ENCODE assay signal across 8 cellular contexts in the genomic region with DNA sequence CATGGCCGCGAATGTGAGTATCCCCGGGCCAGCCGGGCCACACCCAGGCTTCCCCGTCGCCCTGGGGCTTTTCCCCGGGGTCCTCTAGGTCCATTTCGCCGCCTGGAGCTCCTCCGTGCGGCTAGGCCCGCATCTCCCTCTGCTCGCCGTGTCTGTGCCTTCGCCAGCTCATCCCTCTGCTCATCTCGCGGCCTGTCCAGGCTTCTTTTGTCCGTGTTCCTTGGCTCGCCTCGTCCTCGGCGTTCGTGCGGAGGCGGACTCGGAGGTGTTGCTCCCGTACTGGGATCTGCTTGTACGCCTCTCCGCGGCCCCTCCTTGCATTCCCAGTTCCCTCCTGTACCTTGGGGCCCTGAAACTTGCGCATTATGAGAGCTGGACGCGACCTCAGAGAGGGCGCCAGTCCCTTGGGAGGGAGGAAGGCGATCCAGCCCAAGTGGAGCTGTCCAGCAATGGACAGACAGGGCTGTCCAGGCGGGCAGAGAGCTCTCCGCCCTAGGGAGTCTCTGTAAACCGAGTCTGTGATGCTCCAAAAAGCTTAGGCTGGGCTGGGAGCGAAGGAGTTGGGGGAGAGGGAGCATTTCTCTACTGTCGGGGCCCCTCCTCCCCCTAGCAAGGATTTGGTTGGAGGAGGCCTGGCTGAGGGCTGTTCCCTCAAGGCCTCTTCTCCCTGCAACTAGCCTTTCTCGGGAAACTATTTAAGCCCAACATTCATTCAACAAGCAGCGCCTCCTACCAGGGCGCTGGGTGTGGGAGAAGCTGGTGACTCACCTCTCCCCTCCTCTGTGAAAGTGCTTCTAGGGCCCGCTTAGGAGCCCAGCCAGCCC. TPM values are rescaled to one million over a fixed set of nuclear protein-coding genes. Genes with fewer than 3 reads are reported as not detected.
A peak's percentile ranks its signal among the peaks of the same experiment; 100 is the strongest.
DNase-seq lines count a peak whose midpoint lies in the region; ATAC-seq, FAIRE-seq and TF ChIP-seq lines count a peak whose summit lies in the region.

No MANE protein-coding gene starts in this region.

- H4K20me1 ChIP-seq in OCI-LY1 (ENCODE audit: insufficient read depth, low read length) = no peaks in the 10 kb centered on the region

- H3K27me3 ChIP-seq in OCI-LY1 (ENCODE audit: insufficient read depth, low read length) = no peaks in the 10 kb centered on the region

- H3K9me3 Mint-ChIP-seq in nephron progenitor cell = no peaks in the 10 kb centered on the region

- no peak for TF ChIP-seq POLR2A in A549 (IDR thresholded peaks at IDR 0.05; ENCODE audit: low read length)

- peak overlapping the region; percentile 91 for H3K4me3 ChIP-seq in A549
- peak overlapping the region; percentile 82 for H3K4me3 ChIP-seq in OCI-LY1 (ENCODE audit: low read depth, low read length, poor library complexity, severe bottlenecking)

- POLR2A ChIA-PET in A549 (lab: Yijun Ruan, JAX) = interaction anchor here (0.6 to 3.0 kb wide), 9 partner anchors 9 to 526 kb away, joined by 3 to 41 read pairs (median 4); a partner anchor contains a TSS

- H3K9ac ChIP-seq in OCI-LY1 (ENCODE audit: low read length) = peak overlapping the region; percentile 93

- H3K27ac Mint-ChIP-seq in nephron progenitor cell = peak overlapping the region; percentile 99

- H3K4me2 ChIP-seq in A549 (peak overlapping the region; percentile 79), OCI-LY1 (ENCODE audit: low read length) (peak overlapping the region; percentile 92)

- TF ChIP-seq CTCF in A549 (IDR thresholded peaks at IDR 0.05) = no peak
- TF ChIP-seq CTCF in OCI-LY1 (IDR thresholded peaks at IDR 0.05; ENCODE audit: low read length) = no peak; the same call in 1 of the 2 replicates
- no peak for TF ChIP-seq CTCF in nephron progenitor cell (IDR thresholded peaks at IDR 0.05)

- TF ChIP-seq RAD21 in A549 (conservative IDR thresholded peaks at IDR 0.05 in 1 of 2, IDR thresholded peaks at IDR 0.05 in 1 of 2) = peak in 1 of 2 experiments; percentile 5; a peak in 1 of 5 replicates

- no peaks in the 10 kb centered on the region for H3F3A ChIP-seq in OCI-LY1 (ENCODE audit: insufficient read depth, low read length)

- peaks cover 51% of the 10 kb centered on the region for H3K36me3 Mint-ChIP-seq in nephron progenitor cell (ENCODE audit: low read depth)

- TF ChIP-seq EP300 in A549 (IDR thresholded peaks at IDR 0.05) = no peak

- FAIRE-seq in A549 (lab: Jason Lieb, UNC) = no peak

- peak; percentile 58 to 69 for ATAC-seq in A549
- ATAC-seq in GM18861 (IDR thresholded peaks at IDR 0.05; ENCODE audit: unreplicated experiment) = peak; percentile 13
- peak; percentile 21 for ATAC-seq in HG03097 (IDR thresholded peaks at IDR 0.05; ENCODE audit: low FRiP score, unreplicated experiment)

- peaks cover 17% of the 10 kb centered on the region for H3K4me1 ChIP-seq in A549
- peaks cover 33% of the 10 kb centered on the region for H3K4me1 ChIP-seq in OCI-LY1 (ENCODE audit: insufficient read depth, low read length, severe bottlenecking)

- peak overlapping the region; percentile 100 for H3K4me3 Mint-ChIP-seq in nephron progenitor cell

- DNase-seq in A549 (ENCODE audit: low read depth in 1 of 2, low spot score in 1 of 2) (peak; percentile 68 to 83), fibroblast of peridontal ligament (ENCODE audit: extremely low read depth) (peak; percentile 94), nephron progenitor cell (peak; percentile 66), substantia nigra (lab: John Stamatoyannopoulos, UW) (peak in 14 of 49 donors; percentile 34 to 75 (median 68))
- peak; percentile 65 to 72 for DNase-seq in activated T-cell treated with anti-CD3 and anti-CD28 coated beads, Interleukin-2, amount 50 U/mL, for 48 hours

- H3K9me2 ChIP-seq in OCI-LY1 (ENCODE audit: low read depth, low read length) = no peaks in the 10 kb centered on the region

- H3K9me3 ChIP-seq in A549 (no peaks in the 10 kb centered on the region), OCI-LY1 (ENCODE audit: low read length) (no peaks in the 10 kb centered on the region)

- CTCF ChIA-PET in A549 (lab: Yijun Ruan, JAX) = interaction anchor here (0.8 to 2.5 kb wide), 14 partner anchors 10 to 471 kb away, joined by 3 to 12 read pairs (median 4); a partner anchor contains a TSS

- H3K27ac ChIP-seq in A549 (peak overlapping the region; percentile 94 to 98), OCI-LY1 (ENCODE audit: low read depth, low read length, poor library complexity, severe bottlenecking) (no peak overlapping the region), substantia nigra (ENCODE audit: low read depth, low read length, poor library complexity, severe bottlenecking) (peak overlapping the region; percentile 89)

- WGBS in A549 (ENCODE audit: missing lambda C conversion rate) = under 1% methylated on average over 29 of the region's 44 CpGs

- peaks cover 1% of the 10 kb centered on the region for H3K27me3 Mint-ChIP-seq in nephron progenitor cell (ENCODE audit: low read depth, poor library complexity)

- H3K4me1 Mint-ChIP-seq in nephron progenitor cell = peaks cover 43% of the 10 kb centered on the region

- peaks cover 32% of the 10 kb centered on the region for H3K36me3 ChIP-seq in OCI-LY1 (ENCODE audit: insufficient read depth, low read length)

- no peak overlapping the region for H2AFZ ChIP-seq in OCI-LY1 (ENCODE audit: low read length)

- peaks cover 21% of the 10 kb centered on the region; the same call in 1 of the 2 replicates for H3K79me2 ChIP-seq in OCI-LY1 (ENCODE audit: insufficient read depth, low read length)

TF ChIP-seq in A549, 52 proteins besides CTCF, POLR2A, EP300 and RAD21 (continues in another document):
- TF ChIP-seq SREBF2 (IDR thresholded peaks at IDR 0.05) (no peak), CBX8 (IDR thresholded peaks at IDR 0.05) (no peak), FOSL2 (IDR thresholded peaks at IDR 0.05) (peak; percentile 40; the same call in 1 of the 2 replicates), FOSL2 (CRISPR knock-in tag; IDR thresholded peaks at IDR 0.05) (peak; percentile 84), RNF2 (IDR thresholded peaks at IDR 0.05; ENCODE audit: borderline replicate concordance, low read depth) (no peak), FOSB (CRISPR knock-in tag; IDR thresholded peaks at IDR 0.05) (no peak), TP53 (CRISPR knock-in tag; IDR thresholded peaks at IDR 0.05) (0 out of 2 replicates have a peak, but pooled peaks have one; percentile 10), PHF8 (IDR thresholded peaks at IDR 0.05; ENCODE audit: borderline replicate concordance, low read depth) (peak; percentile 80; the same call in 1 of the 2 replicates), NFE2L2 (conservative IDR thresholded peaks at IDR 0.05; ENCODE audit: low read length) (no peak)
- TF ChIP-seq, protein P1, sequence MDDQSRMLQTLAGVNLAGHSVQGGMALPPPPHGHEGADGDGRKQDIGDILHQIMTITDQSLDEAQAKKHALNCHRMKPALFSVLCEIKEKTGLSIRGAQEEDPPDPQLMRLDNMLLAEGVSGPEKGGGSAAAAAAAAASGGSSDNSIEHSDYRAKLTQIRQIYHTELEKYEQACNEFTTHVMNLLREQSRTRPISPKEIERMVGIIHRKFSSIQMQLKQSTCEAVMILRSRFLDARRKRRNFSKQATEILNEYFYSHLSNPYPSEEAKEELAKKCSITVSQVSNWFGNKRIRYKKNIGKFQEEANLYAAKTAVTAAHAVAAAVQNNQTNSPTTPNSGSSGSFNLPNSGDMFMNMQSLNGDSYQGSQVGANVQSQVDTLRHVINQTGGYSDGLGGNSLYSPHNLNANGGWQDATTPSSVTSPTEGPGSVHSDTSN (IDR thresholded peaks at IDR 0.05) = no peak

RNA-seq across cellular contexts. Expression of a gene that starts 0.6 kb away (rescaled TPM):
- polyA plus RNA-seq in A549 (2011; rRNA removed) (75.2 and 79.0 TPM in 2 replicates), A549 (2017; fragmentation: RNase III; extraction: RNeasy Plus Mini Kit Qiagen cat#74134 plus additional on column Dnase treatment) (41.1 to 45.5 TPM (median 42.1 TPM) in 3 replicates)
- 52.6 and 63.0 TPM in 2 replicates for polyA plus RNA-seq in A549 (2012; cell fraction: cytosol; rRNA removed)
- polyA plus RNA-seq in A549 (2012; cell fraction: nucleus; rRNA removed) = 95.4 and 111 TPM in 2 replicates
- 57.2 and 66.3 TPM in 2 replicates for polyA minus RNA-seq in A549 (2011; rRNA and poly(A)+ RNA removed)

RNA-seq across cellular contexts. Expression of a gene that starts 0.7 kb away (rescaled TPM):
- polyA plus RNA-seq in A549 (2011; rRNA removed) (41.9 and 48.8 TPM in 2 replicates), A549 (2017; fragmentation: RNase III; extraction: RNeasy Plus Mini Kit Qiagen cat#74134 plus additional on column Dnase treatment) (35.1 to 37.6 TPM (median 37.3 TPM) in 3 replicates)
- 26.2 and 26.3 TPM in 2 replicates for polyA plus RNA-seq in A549 (2012; cell fraction: cytosol; rRNA removed)
- 5.8 and 9.1 TPM in 2 replicates for polyA plus RNA-seq in A549 (2012; cell fraction: nucleus; rRNA removed)
- polyA minus RNA-seq in A549 (2011; rRNA and poly(A)+ RNA removed) = 12.5 and 13.3 TPM in 2 replicates

RNA-seq across cellular contexts. Expression of a gene that starts 53.0 kb away (rescaled TPM):
- polyA plus RNA-seq in A549 (2011; rRNA removed) (36.3 and 58.9 TPM in 2 replicates), A549 (2017; fragmentation: RNase III; extraction: RNeasy Plus Mini Kit Qiagen cat#74134 plus additional on column Dnase treatment) (33.8 to 35.4 TPM (median 34.4 TPM) in 3 replicates)
- 21.1 and 22.1 TPM in 2 replicates for polyA plus RNA-seq in A549 (2012; cell fraction: cytosol; rRNA removed)
- 41.2 and 43.4 TPM in 2 replicates for polyA plus RNA-seq in A549 (2012; cell fraction: nucleus; rRNA removed)
- polyA minus RNA-seq in A549 (2011; rRNA and poly(A)+ RNA removed) = 33.0 and 37.9 TPM in 2 replicates

RNA-seq across cellular contexts. Expression of a gene that starts 53.2 kb away (rescaled TPM):
- polyA plus RNA-seq in A549 (2011; rRNA removed) (11.8 and 23.9 TPM in 2 replicates), A549 (2017; fragmentation: RNase III; extraction: RNeasy Plus Mini Kit Qiagen cat#74134 plus additional on column Dnase treatment) (32.0 to 36.1 TPM (median 33.0 TPM) in 3 replicates)
- 6.5 and 9.1 TPM in 2 replicates for polyA plus RNA-seq in A549 (2012; cell fraction: cytosol; rRNA removed)
- 1.2 and 2.5 TPM in 2 replicates for polyA plus RNA-seq in A549 (2012; cell fraction: nucleus; rRNA removed)
- polyA minus RNA-seq in A549 (2011; rRNA and poly(A)+ RNA removed) = 1.8 and 2.4 TPM in 2 replicates

Comparison
In these comparisons a context has a peak if more than half of its experiments do, and no peak if none do; other contexts are left out.
1. ATAC-seq: peak in every context shown above with its lines; median percentile 64 in A549; 21 in HG03097; 13 in GM18861.